ENCODE assay signal across 26 cellular contexts in genomic region chr2:199612509-199613130, GRCh38.
"Had no signal": no experiment of that assay in that cellular context is flagged by ENCODE, and none has a peak within 500 bp of the region (broad histone marks: within the 10 kb centered on the region; RNA-seq: fewer than 3 reads in every experiment).

No MANE protein-coding gene starts in this region.

- H3K27ac ChIP-seq: colonic mucosa, epithelial cell of prostate, esophagus squamous epithelium, gastrocnemius medialis, heart right ventricle, left lung, lower lobe of right lung had no signal

- H3K36me3 ChIP-seq: colonic mucosa, esophagus squamous epithelium, gastrocnemius medialis, heart right ventricle, left lung, lower lobe of right lung had no signal

- FAIRE-seq: endometrium, islet of Langerhans, keratinocyte had no signal

- ATAC-seq: effector memory CD8-positive, alpha-beta T cell; esophagus mucosa; gastrocnemius medialis; heart right ventricle; left cardiac atrium; left lung; left ventricle myocardium superior; lower lobe of right lung; naive thymus-derived CD4-positive, alpha-beta T cell had no signal

- H3K27me3 ChIP-seq: colonic mucosa, esophagus squamous epithelium, gastrocnemius medialis, heart right ventricle, left lung had no signal

- H3K4me3 ChIP-seq: colonic mucosa, esophagus squamous epithelium, gastrocnemius medialis, heart right ventricle, left lung, lower lobe of right lung had no signal

- DNase-seq: colonic mucosa; cortex of kidney; effector CD8-positive, alpha-beta T cell; effector memory CD8-positive, alpha-beta T cell; endodermal cell; erythroblast; esophagus squamous epithelium; foreskin fibroblast; foreskin melanocyte; gastrocnemius medialis; glutamatergic neuron; head of caudate nucleus; heart right ventricle; hippocampal formation; left cardiac atrium; left lung; left ventricle myocardium superior; lower lobe of right lung; mesendoderm; midbrain; naive thymus-derived CD4-positive, alpha-beta T cell had no signal

- H3K9me3 ChIP-seq: colonic mucosa, esophagus squamous epithelium, gastrocnemius medialis, heart right ventricle, left lung, lower lobe of right lung had no signal

- H3K4me1 ChIP-seq: colonic mucosa, esophagus squamous epithelium, gastrocnemius medialis, heart right ventricle, left lung, lower lobe of right lung had no signal
